Comparison of ENCODE assay signal across 8 cellular contexts in genomic region chr14:106372870-106373657, GRCh38.
DNase-seq lines count a peak whose midpoint lies in the region; ATAC-seq and TF ChIP-seq lines count a peak whose summit lies in the region.

No MANE protein-coding gene starts in this region.

- ATAC-seq in HG02642 (IDR thresholded peaks at IDR 0.05; ENCODE audit: poor library complexity, unreplicated experiment): peak; percentile 79
- ATAC-seq in heart left ventricle: no peak
- no peak for ATAC-seq in HG03175 (IDR thresholded peaks at IDR 0.05; ENCODE audit: unreplicated experiment)

- peaks cover 0 to 6% (median 0%) of the 10 kb centered on the region in 12 donors for H3K4me1 ChIP-seq in heart left ventricle

- no peak overlapping the region for H3K4me3 ChIP-seq in heart left ventricle

- TF ChIP-seq POLR2A in heart left ventricle (IDR thresholded peaks at IDR 0.05): no peak

- H3K9me3 ChIP-seq in heart left ventricle: no peaks in the 10 kb centered on the region

- TF ChIP-seq CTCF in heart left ventricle (IDR thresholded peaks at IDR 0.05): peak in 9 of 12 donors; percentile 28 to 61 (median 43)

- H3K27ac ChIP-seq in heart left ventricle: no peak overlapping the region

- H3K27me3 ChIP-seq in heart left ventricle: peaks cover 0 to 31% (median 4%) of the 10 kb centered on the region in 9 donors

- WGBS in heart left ventricle, 4 donors: 25 to 39% (median 29%) methylated on average over 9 to 17 of the region's 17 CpGs

- no peaks in the 10 kb centered on the region for H3K36me3 ChIP-seq in heart left ventricle

- peak; percentile 64 for DNase-seq in GDM1 (lab: John Stamatoyannopoulos, UW)
- DNase-seq in NCI-H526 (lab: John Stamatoyannopoulos, UW): peak; percentile 67 to 94
- peak; percentile 34 for DNase-seq in activated CD8-positive, alpha-beta memory T cell treated with anti-CD3 and anti-CD28 coated beads, Interleukin-2, amount 50 U/mL, for 1 hour (ENCODE audit: extremely low read depth)
- peak in 3 of 5 donors; percentile 27 to 74 (median 37) for DNase-seq in heart left ventricle
- DNase-seq in stimulated activated CD4-positive, alpha-beta T cell treated with anti-CD3 and anti-CD28 coated beads, Interleukin-4, amount 100 ng/mL, for 48 hours (ENCODE audit: low read depth in 2 of 2): peak; percentile 77 to 83
- DNase-seq in HPDE6-E6E7 (ENCODE audit: extremely low spot score): no peak

- intact Hi-C loops in heart left ventricle (cut with DNase I): no loop called here
